In the genomic region with DNA sequence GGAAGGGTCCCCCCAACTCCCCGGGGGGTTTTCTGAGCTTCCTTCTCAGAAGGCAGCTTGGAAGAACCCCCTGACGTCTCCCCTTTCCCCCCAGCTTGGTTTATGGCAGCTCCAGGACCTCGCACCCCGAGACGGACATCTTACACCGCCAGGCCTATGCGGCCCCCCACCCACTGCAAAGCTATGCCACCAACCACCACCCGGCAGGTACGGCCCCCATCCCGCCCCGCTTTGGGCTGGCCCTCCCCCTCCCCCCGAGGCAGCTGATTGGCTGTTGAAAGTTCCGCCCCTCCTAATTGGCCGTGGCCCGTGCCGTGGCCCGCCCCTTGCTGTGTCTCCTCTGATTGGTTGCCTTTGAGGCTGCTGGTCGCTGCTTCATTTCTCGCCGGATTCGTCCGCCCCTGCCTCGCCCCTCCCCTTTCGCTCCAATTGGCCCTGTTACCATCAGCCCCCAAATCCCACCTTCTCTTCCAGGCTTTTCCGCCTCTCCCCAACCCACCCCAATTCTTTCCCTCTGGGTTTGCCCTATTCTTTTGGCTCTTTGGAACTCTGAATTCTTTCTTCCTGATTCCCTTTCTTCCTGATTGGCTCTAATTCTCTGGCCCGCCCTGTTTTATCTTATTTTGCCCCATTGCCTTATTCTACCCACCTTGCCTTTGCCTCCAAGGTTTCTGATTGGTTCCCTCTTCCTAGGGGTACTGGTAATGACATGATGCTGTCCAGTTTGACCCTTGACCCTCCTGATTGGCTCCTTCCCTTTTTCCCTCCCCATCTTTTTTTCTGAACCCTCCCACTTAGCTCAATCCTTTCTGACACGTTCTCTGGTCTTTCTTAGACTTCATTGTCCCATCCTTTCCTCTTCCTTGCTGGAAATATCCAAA, we compare ENCODE assay signal across 8 cellular contexts. TPM values are rescaled to one million over a fixed set of nuclear protein-coding genes. Genes with fewer than 3 reads are reported as not detected.
DNase-seq lines count a peak whose midpoint lies in the region; ATAC-seq and TF ChIP-seq lines count a peak whose summit lies in the region.

No MANE protein-coding gene starts in this region.

- H3K36me3 Mint-ChIP-seq in activated CD4-positive, alpha-beta memory T cell treated with anti-CD3 and anti-CD28 coated beads for 36 hours: peaks cover 18% of the 10 kb centered on the region

- H3K4me1 ChIP-seq in right lobe of liver: peaks cover 0 to 4% (median 0%) of the 10 kb centered on the region in 4 donors

- H3K4me3 ChIP-seq in dorsolateral prefrontal cortex (peak overlapping the region; percentile 31 to 99 (median 79)), right lobe of liver (no peak overlapping the region)

- 35% methylated on average over 20 of the region's 27 CpGs for WGBS in right lobe of liver (ENCODE audit: insufficient coverage, low coverage, low lambda C conversion rate, missing lambda C conversion rate)

- no peaks in the 10 kb centered on the region for H3K27me3 Mint-ChIP-seq in activated CD4-positive, alpha-beta memory T cell treated with anti-CD3 and anti-CD28 coated beads for 36 hours

- H3K9me3 Mint-ChIP-seq in activated CD4-positive, alpha-beta memory T cell treated with anti-CD3 and anti-CD28 coated beads for 36 hours: no peaks in the 10 kb centered on the region

- POLR2A ChIA-PET in activated CD4-positive, alpha-beta memory T cell treated with anti-CD3 and anti-CD28 coated beads for 36 hours (lab: Charles Lee): interaction anchor here (0.7 to 1.1 kb wide), 5 partner anchors 11 to 105 kb away, joined by 3 to 9 read pairs (median 4); partner anchors contain the start of genes NOSIP, PRRG2 and RRAS

- H3K36me3 ChIP-seq in right lobe of liver: peaks cover 0 to 22% (median 1%) of the 10 kb centered on the region in 4 donors

- DNase-seq in NCI-H526 treated with DMSO at 0.1 percent for 48 hours (lab: John Stamatoyannopoulos, UW) (peak; percentile 87), dorsolateral prefrontal cortex (peak; percentile 89 to 96 (median 95)), right lobe of liver (peak; percentile 84 to 89 (median 84)), cortex of kidney (lab: John Stamatoyannopoulos, UW) (no peak)
- DNase-seq in activated CD4-positive, alpha-beta memory T cell treated with anti-CD3 and anti-CD28 coated beads for 36 hours: peak; percentile 97
- peak; percentile 89 to 92 for DNase-seq in stimulated activated CD4-positive, alpha-beta T cell treated with anti-CD3 and anti-CD28 coated beads, Interleukin-2, amount 100 ng/mL, for 48 hours

- no peak for TF ChIP-seq POLR2A in right lobe of liver (IDR thresholded peaks at IDR 0.05)

- no peaks in the 10 kb centered on the region for H3K9me3 ChIP-seq in right lobe of liver

- H3K4me1 Mint-ChIP-seq in activated CD4-positive, alpha-beta memory T cell treated with anti-CD3 and anti-CD28 coated beads for 36 hours (ENCODE audit: low read depth): peaks cover 29% of the 10 kb centered on the region

- H3K27ac ChIP-seq in dorsolateral prefrontal cortex (peak overlapping the region in 57 of 59 donors; percentile 10 to 99 (median 94)), right lobe of liver (peak overlapping the region in 1 of 3 donors; percentile 19)

- H3K27me3 ChIP-seq in dorsolateral prefrontal cortex (no peaks in the 10 kb centered on the region), right lobe of liver (no peaks in the 10 kb centered on the region)

- TF ChIP-seq CTCF in dorsolateral prefrontal cortex (IDR thresholded peaks at IDR 0.05 in 54 of 56, conservative IDR thresholded peaks at IDR 0.05 in 2 of 56; ENCODE audit: low read depth in 1 of 56, partially characterized antibody in 56 of 56): no peak
- TF ChIP-seq CTCF in right lobe of liver (IDR thresholded peaks at IDR 0.05): no peak

- peak overlapping the region; percentile 91 for H3K27ac Mint-ChIP-seq in activated CD4-positive, alpha-beta memory T cell treated with anti-CD3 and anti-CD28 coated beads for 36 hours

- CTCF ChIA-PET in activated CD4-positive, alpha-beta memory T cell treated with anti-CD3 and anti-CD28 coated beads for 36 hours (lab: Charles Lee): interaction anchor here (0.5 to 1.7 kb wide), 5 partner anchors 13 to 124 kb away, joined by 3 to 6 read pairs (median 3); partner anchors contain the start of gene NOSIP

- H3K4me3 Mint-ChIP-seq in activated CD4-positive, alpha-beta memory T cell treated with anti-CD3 and anti-CD28 coated beads for 36 hours: peak overlapping the region; percentile 80

- peak; percentile 43 for ATAC-seq in GM18499 (IDR thresholded peaks at IDR 0.05; ENCODE audit: insufficient read depth, unreplicated experiment)
- peak; percentile 37 for ATAC-seq in HG03097 (IDR thresholded peaks at IDR 0.05; ENCODE audit: low FRiP score, unreplicated experiment)
- peak; percentile 17 to 31 (median 19) for ATAC-seq in right lobe of liver

- intact Hi-C loops in activated CD4-positive, alpha-beta memory T cell treated with anti-CD3 and anti-CD28 coated beads for 36 hours (cut with micrococcal nuclease): loop anchor here (1.0 to 5.0 kb wide), 3 partner anchors 47 to 274 kb away; partner anchors contain the start of genes FUZ, PNKP and RRAS
- intact Hi-C loops in dorsolateral prefrontal cortex (cut with DNase I): loop anchor here (1.0 to 5.0 kb wide), 3 partner anchors 47 to 70 kb away; partner anchors contain the start of genes RRAS (in 2 of the 2) and SCAF1 (in 1 of the 2)
- intact Hi-C loops in right lobe of liver (cut with DNase I): loop anchor here in 1 of 2 donors (10.0 kb wide), 1 partner anchor 71 kb away; the partner anchor contains the start of genes BCL2L12 and IRF3

RNA-seq across cellular contexts. Expression of gene PRR12, which starts 2.5 kb away (rescaled TPM):
- 10 to 100 TPM; 19.9 to 22.4 TPM for total RNA-seq in activated CD4-positive, alpha-beta memory T cell treated with anti-CD3 and anti-CD28 coated beads for 36 hours
- total RNA-seq in dorsolateral prefrontal cortex: 10 to 100 TPM; 38.2 to 68.5 (median 52.3) TPM
- 1 to 10 TPM; 4.0 to 8.5 (median 5.5) TPM for total RNA-seq in right lobe of liver

RNA-seq across cellular contexts. Expression of gene PRRG2, which starts 12.4 kb away (rescaled TPM):
- 1 to 10 TPM in 1 of 2 experiments, under 1 TPM in 1; 0.85 to 1.5 TPM for total RNA-seq in activated CD4-positive, alpha-beta memory T cell treated with anti-CD3 and anti-CD28 coated beads for 36 hours
- 1 to 10 TPM in 50 of 120 experiments, under 1 TPM in 56, not detected in 14; 0.32 to 3.1 (median 0.94) TPM for total RNA-seq in dorsolateral prefrontal cortex
- 1 to 10 TPM; 2.5 to 5.9 (median 3.1) TPM for total RNA-seq in right lobe of liver

RNA-seq across cellular contexts. Expression of gene NOSIP, which starts 13.1 kb away (rescaled TPM):
- 10 to 100 TPM; 80.3 to 84.3 TPM for total RNA-seq in activated CD4-positive, alpha-beta memory T cell treated with anti-CD3 and anti-CD28 coated beads for 36 hours
- 10 to 100 TPM; 39.0 to 64.8 (median 49.4) TPM for total RNA-seq in dorsolateral prefrontal cortex
- total RNA-seq in right lobe of liver: 10 to 100 TPM; 16.2 to 31.9 (median 23.2) TPM

RNA-seq across cellular contexts. Expression of gene RRAS, which starts 46.5 kb away (rescaled TPM):
- total RNA-seq in activated CD4-positive, alpha-beta memory T cell treated with anti-CD3 and anti-CD28 coated beads for 36 hours: 10 to 100 TPM; 12.2 to 14.4 TPM
- 10 to 100 TPM in 95 of 120 experiments, 1 to 10 TPM in 25; 5.4 to 32.8 (median 12.9) TPM for total RNA-seq in dorsolateral prefrontal cortex
- total RNA-seq in right lobe of liver: 10 to 100 TPM in 5 of 6 experiments, 1 to 10 TPM in 1; 8.5 to 16.4 (median 11.5) TPM

RNA-seq across cellular contexts. Expression of gene SCAF1, which starts 48.5 kb away (rescaled TPM):
- total RNA-seq in activated CD4-positive, alpha-beta memory T cell treated with anti-CD3 and anti-CD28 coated beads for 36 hours: 10 to 100 TPM; 57.4 to 58.6 TPM
- 100 to 1,000 TPM in 105 of 120 experiments, 10 to 100 TPM in 15; 80.9 to 146 (median 113) TPM for total RNA-seq in dorsolateral prefrontal cortex
- 10 to 100 TPM; 14.6 to 33.0 (median 27.3) TPM for total RNA-seq in right lobe of liver

Comparison
In these comparisons a context has a peak if more than half of its experiments do, and no peak if none do; other contexts are left out.
1. H3K4me3 ChIP-seq: peak in dorsolateral prefrontal cortex (59 of 59); none in right lobe of liver (0 of 3).
2. Peak in every context shown above with its lines, with median percentiles within 50 percentile points of each other: ATAC-seq.